23 cellular contexts compared by ENCODE assay signal in the genomic region with DNA sequence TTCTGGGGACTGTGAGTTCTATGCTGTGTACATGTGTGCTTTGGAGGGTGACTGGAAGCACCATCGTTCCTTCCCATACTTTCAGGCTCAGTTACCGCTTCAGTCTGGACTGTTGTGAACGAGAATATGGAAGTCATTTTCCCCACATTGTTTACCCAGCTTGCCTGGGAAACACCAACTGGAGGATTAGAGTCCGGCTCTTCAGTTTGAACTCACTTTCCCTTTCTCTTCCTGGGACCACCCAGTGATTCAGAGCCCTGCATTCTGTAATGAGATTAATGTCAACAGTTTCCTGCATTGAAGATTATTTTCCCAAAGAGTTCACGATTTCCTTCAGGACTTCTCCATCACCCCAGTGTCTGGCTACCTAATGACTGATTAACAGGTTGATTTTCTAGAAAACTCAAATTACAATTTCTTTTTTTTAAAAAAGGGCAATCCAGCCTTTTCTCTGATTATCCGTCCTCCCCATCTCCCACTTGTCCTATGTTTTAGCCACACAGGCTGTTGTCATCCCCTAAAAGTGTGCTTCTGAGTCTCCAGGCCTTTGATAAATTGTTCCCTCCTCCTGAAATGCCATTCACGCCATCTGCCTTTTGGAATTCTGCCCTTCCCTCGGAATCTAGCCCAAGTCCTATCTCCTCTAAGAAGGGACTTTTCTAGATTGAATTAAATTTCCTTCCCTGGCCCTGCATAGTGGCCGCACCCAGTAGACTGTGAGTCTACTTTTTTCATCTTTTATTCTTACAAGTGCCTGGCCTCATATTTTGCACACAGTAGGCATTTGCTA. TPM values are rescaled to one million over a fixed set of nuclear protein-coding genes. Genes with fewer than 3 reads are reported as not detected.
DNase-seq lines count a peak whose midpoint lies in the region; ATAC-seq and TF ChIP-seq lines count a peak whose summit lies in the region.
"Had no signal": no experiment of that assay in that cellular context is flagged by ENCODE, and none has a peak within 500 bp of the region (broad histone marks: within the 10 kb centered on the region; RNA-seq: fewer than 3 reads in every experiment).

No MANE protein-coding gene starts in this region.

- CTCF ChIA-PET in CD8-positive, alpha-beta memory T cell (lab: Charles Lee) = no interaction called here

- no peak overlapping the region for H2AFZ ChIP-seq in osteoblast (ENCODE audit: low read length)

- no peaks in the 10 kb centered on the region for H4K20me1 ChIP-seq in osteoblast (ENCODE audit: insufficient read depth, low read length)

- no peak overlapping the region for H3K27ac ChIP-seq in CD8-positive, alpha-beta memory T cell (ENCODE audit: low read depth, low read length)
- H3K27ac ChIP-seq in osteoblast (ENCODE audit: low read depth, low read length) = no peak overlapping the region
- H3K27ac ChIP-seq: C4-2B, coronary artery, ovary, suprapubic skin had no signal

- peak overlapping the region; percentile 42 for H3K4me3 Mint-ChIP-seq in activated CD4-positive, alpha-beta T cell treated with anti-CD3 and anti-CD28 coated beads, Interleukin-2, amount 10 ng/mL, durations not matched to agents 24 days and 14 days
- peak overlapping the region in 4 of 7 donors; percentile 47 to 66 (median 58) for H3K4me3 Mint-ChIP-seq in CD8-positive, alpha-beta memory T cell
- peak overlapping the region; percentile 73 for H3K4me3 Mint-ChIP-seq in activated T-helper 17 cell treated with anti-CD3 and anti-CD28 coated beads, Interleukin-2, amount 50 U/mL, for 72 hours
- H3K4me3 Mint-ChIP-seq in natural killer cell = peak overlapping the region; percentile 40
- H3K4me3 Mint-ChIP-seq: endodermal cell had no signal

- peaks cover 37% of the 10 kb centered on the region for H3K4me1 Mint-ChIP-seq in activated CD4-positive, alpha-beta T cell treated with anti-CD3 and anti-CD28 coated beads, Interleukin-2, amount 10 ng/mL, durations not matched to agents 24 days and 14 days
- H3K4me1 Mint-ChIP-seq in CD8-positive, alpha-beta memory T cell = peaks cover 34 to 52% (median 42%) of the 10 kb centered on the region in 3 donors
- peaks cover 27% of the 10 kb centered on the region for H3K4me1 Mint-ChIP-seq in activated T-helper 17 cell treated with anti-CD3 and anti-CD28 coated beads, Interleukin-2, amount 50 U/mL, for 72 hours
- H3K4me1 Mint-ChIP-seq in natural killer cell = peaks cover 24 to 29% of the 10 kb centered on the region in 2 donors

- no peaks in the 10 kb centered on the region for H3K27me3 Mint-ChIP-seq in activated CD4-positive, alpha-beta T cell treated with anti-CD3 and anti-CD28 coated beads, Interleukin-2, amount 10 ng/mL, durations not matched to agents 24 days and 14 days
- H3K27me3 Mint-ChIP-seq in CD8-positive, alpha-beta memory T cell = peaks cover 0 to 3% of the 10 kb centered on the region in 2 donors
- H3K27me3 Mint-ChIP-seq in activated T-helper 17 cell treated with anti-CD3 and anti-CD28 coated beads, Interleukin-2, amount 50 U/mL, for 72 hours = no peaks in the 10 kb centered on the region
- no peaks in the 10 kb centered on the region for H3K27me3 Mint-ChIP-seq in natural killer cell (ENCODE audit: low read depth in 2 of 2)

- DNase-seq in activated CD4-positive, alpha-beta T cell treated with anti-CD3 and anti-CD28 coated beads, Interleukin-2, amount 10 ng/mL, durations not matched to agents 24 days and 14 days = no peak
- DNase-seq in activated CD4-positive, alpha-beta T cell treated with anti-CD3 and anti-CD28 coated beads for 48 hours = no peak
- no peak for DNase-seq in CD8-positive, alpha-beta memory T cell
- DNase-seq in natural killer cell = no peak
- no peak for DNase-seq in osteoblast (ENCODE audit: insufficient read length, low spot score, missing footprints)
- no peak for DNase-seq in GOT3 (lab: John Stamatoyannopoulos, UW)
- DNase-seq: ACHN; activated CD4-positive, alpha-beta T cell treated with anti-CD3 and anti-CD28 coated beads, Interleukin-2, amount 50 U/mL, for 4 hours; amniotic stem cell; endodermal cell; NCI-H2081 treated with DMSO at 0.1 percent for 48 hours; ovary; right cardiac atrium; stimulated activated CD8-positive, alpha-beta memory T cell treated with anti-CD3 and anti-CD28 coated beads, Interleukin-4, amount 100 ng/mL, for 48 hours; T-helper 2 cell had no signal

- no peak for ATAC-seq in activated T-helper 17 cell treated with anti-CD3 and anti-CD28 coated beads, Interleukin-2, amount 50 U/mL, for 72 hours (replicated peaks)
- no peak for ATAC-seq in natural killer cell
- no peak for ATAC-seq in GM21423 (IDR thresholded peaks at IDR 0.05; ENCODE audit: unreplicated experiment)
- ATAC-seq: right cardiac atrium had no signal

- H3K36me3 ChIP-seq in CD8-positive, alpha-beta memory T cell (ENCODE audit: insufficient read depth, low read length) = peaks cover 9% of the 10 kb centered on the region
- no peaks in the 10 kb centered on the region for H3K36me3 ChIP-seq in osteoblast (ENCODE audit: insufficient read depth, low read length)
- H3K36me3 ChIP-seq: HAP-1, ovary, suprapubic skin had no signal

- no peak overlapping the region for H3K4me3 ChIP-seq in CD8-positive, alpha-beta memory T cell (ENCODE audit: low read length)
- no peak overlapping the region for H3K4me3 ChIP-seq in osteoblast (ENCODE audit: insufficient read depth, low read length)
- H3K4me3 ChIP-seq: coronary artery, HAP-1, ovary, suprapubic skin had no signal

- no peaks in the 10 kb centered on the region for H3K79me2 ChIP-seq in osteoblast (ENCODE audit: insufficient read depth, low read length)

- POLR2A ChIA-PET in CD8-positive, alpha-beta memory T cell (lab: Charles Lee) = no interaction called here

- peaks cover 3% of the 10 kb centered on the region for H3K9me3 Mint-ChIP-seq in activated CD4-positive, alpha-beta T cell treated with anti-CD3 and anti-CD28 coated beads, Interleukin-2, amount 10 ng/mL, durations not matched to agents 24 days and 14 days
- H3K9me3 Mint-ChIP-seq in CD8-positive, alpha-beta memory T cell = peaks cover 0 to 1% (median 0%) of the 10 kb centered on the region in 5 donors
- H3K9me3 Mint-ChIP-seq in activated T-helper 17 cell treated with anti-CD3 and anti-CD28 coated beads, Interleukin-2, amount 50 U/mL, for 72 hours = no peaks in the 10 kb centered on the region
- H3K9me3 Mint-ChIP-seq in natural killer cell = no peaks in the 10 kb centered on the region

- TF ChIP-seq CTCF in natural killer cell (IDR thresholded peaks at IDR 0.05) (no peak), osteoblast (IDR thresholded peaks at IDR 0.05; ENCODE audit: extremely low read depth, low read depth, low read length) (no peak)

- no peaks in the 10 kb centered on the region for H3K9me3 ChIP-seq in CD8-positive, alpha-beta memory T cell (ENCODE audit: low read length)
- H3K9me3 ChIP-seq in osteoblast (ENCODE audit: low read depth, low read length) = no peaks in the 10 kb centered on the region
- H3K9me3 ChIP-seq: HAP-1, ovary, suprapubic skin had no signal

- H3K4me1 ChIP-seq in CD8-positive, alpha-beta memory T cell (ENCODE audit: insufficient read depth, low read length) = peaks cover 26% of the 10 kb centered on the region
- H3K4me1 ChIP-seq in osteoblast (ENCODE audit: insufficient read depth, low read length) = no peaks in the 10 kb centered on the region
- H3K4me1 ChIP-seq: HAP-1 had no signal

- peaks cover 18% of the 10 kb centered on the region for H3K36me3 Mint-ChIP-seq in activated CD4-positive, alpha-beta T cell treated with anti-CD3 and anti-CD28 coated beads, Interleukin-2, amount 10 ng/mL, durations not matched to agents 24 days and 14 days (ENCODE audit: low read depth)
- peaks cover 11 to 18% (median 14%) of the 10 kb centered on the region in 3 donors for H3K36me3 Mint-ChIP-seq in CD8-positive, alpha-beta memory T cell
- H3K36me3 Mint-ChIP-seq in activated T-helper 17 cell treated with anti-CD3 and anti-CD28 coated beads, Interleukin-2, amount 50 U/mL, for 72 hours (ENCODE audit: low read depth) = peaks cover 24% of the 10 kb centered on the region
- peaks cover 5% of the 10 kb centered on the region for H3K36me3 Mint-ChIP-seq in natural killer cell

- peak overlapping the region; percentile 88 for H3K27ac Mint-ChIP-seq in activated CD4-positive, alpha-beta T cell treated with anti-CD3 and anti-CD28 coated beads, Interleukin-2, amount 10 ng/mL, durations not matched to agents 24 days and 14 days
- H3K27ac Mint-ChIP-seq in CD8-positive, alpha-beta memory T cell = peak overlapping the region in 7 of 8 donors; percentile 6 to 84 (median 70)
- H3K27ac Mint-ChIP-seq in activated T-helper 17 cell treated with anti-CD3 and anti-CD28 coated beads, Interleukin-2, amount 50 U/mL, for 72 hours = no peak overlapping the region
- H3K27ac Mint-ChIP-seq in natural killer cell = peak overlapping the region in 1 of 2 donors; percentile 44
- H3K27ac Mint-ChIP-seq: endodermal cell had no signal

- intact Hi-C loops in activated CD4-positive, alpha-beta T cell treated with anti-CD3 and anti-CD28 coated beads, Interleukin-2, amount 10 ng/mL, durations not matched to agents 24 days and 14 days (cut with micrococcal nuclease) = loop anchor here (10.0 kb wide), 1 partner anchor 927 kb away; no protein-coding TSS in a partner anchor
- intact Hi-C loops in natural killer cell (cut with micrococcal nuclease) = loop anchor here (10.0 kb wide), 1 partner anchor 1903 kb away; no protein-coding TSS in a partner anchor

- H3K4me2 ChIP-seq in osteoblast (ENCODE audit: insufficient read depth, low read length) = no peak overlapping the region

- no peaks in the 10 kb centered on the region for H3K27me3 ChIP-seq in CD8-positive, alpha-beta memory T cell (ENCODE audit: insufficient read depth, low read length, poor library complexity, severe bottlenecking)
- H3K27me3 ChIP-seq in osteoblast (ENCODE audit: insufficient read depth, low read length) = peaks cover 36% of the 10 kb centered on the region
- H3K27me3 ChIP-seq: ovary, suprapubic skin had no signal

RNA-seq across cellular contexts. Expression of gene TAGAP, which starts 3.3 kb away (rescaled TPM):
- total RNA-seq in activated CD4-positive, alpha-beta T cell treated with anti-CD3 and anti-CD28 coated beads, Interleukin-2, amount 10 ng/mL, durations not matched to agents 24 days and 14 days = 183 and 187 TPM in 2 replicates
- total RNA-seq in CD8-positive, alpha-beta memory T cell = 100 to 1,000 TPM; 140 to 145 TPM
- polyA plus RNA-seq in CD8-positive, alpha-beta memory T cell = 193 TPM
- total RNA-seq in activated T-helper 17 cell treated with anti-CD3 and anti-CD28 coated beads, Interleukin-2, amount 50 U/mL, for 72 hours = 10 to 100 TPM; 11.7 to 80.7 TPM
- total RNA-seq in natural killer cell = 100 to 1,000 TPM; 139 to 291 (median 178) TPM
- total RNA-seq in osteoblast = not detected in 2 replicates
- total RNA-seq: fibroblast of lung, lung microvascular endothelial cell had no signal
- polyA plus RNA-seq: fibroblast of lung had no signal

RNA-seq across cellular contexts. Expression of gene RSPH3, which starts 48.1 kb away (rescaled TPM):
- total RNA-seq in activated CD4-positive, alpha-beta T cell treated with anti-CD3 and anti-CD28 coated beads, Interleukin-2, amount 10 ng/mL, durations not matched to agents 24 days and 14 days = 4.7 and 5.1 TPM in 2 replicates
- total RNA-seq in CD8-positive, alpha-beta memory T cell = 1 to 10 TPM; 4.2 to 4.4 TPM
- polyA plus RNA-seq in CD8-positive, alpha-beta memory T cell = 3.3 TPM
- 10 to 100 TPM in 1 of 2 donors, 1 to 10 TPM in 1; 2.4 to 15.9 TPM for total RNA-seq in activated T-helper 17 cell treated with anti-CD3 and anti-CD28 coated beads, Interleukin-2, amount 50 U/mL, for 72 hours
- 1 to 10 TPM; 1.5 to 2.9 (median 2.4) TPM for total RNA-seq in natural killer cell
- 8.3 and 10.3 TPM in 2 replicates for total RNA-seq in osteoblast

Comparison
In these comparisons a context has a peak if more than half of its experiments do, and no peak if none do; other contexts are left out.
1. RNA of gene TAGAP, which starts 3.3 kb away (total RNA-seq): 183 to 187 TPM in activated CD4-positive, alpha-beta T cell treated with anti-CD3 and anti-CD28 coated beads, Interleukin-2, amount 10 ng/mL, durations not matched to agents 24 days and 14 days, 139 to 291 TPM in natural killer cell, 140 to 145 TPM in CD8-positive, alpha-beta memory T cell and 11.7 to 80.7 TPM in activated T-helper 17 cell treated with anti-CD3 and anti-CD28 coated beads, Interleukin-2, amount 50 U/mL, for 72 hours; not detected in osteoblast; every median in the first group is over 10 times any median in the second.
2. Peak in every context shown above with its lines, with median percentiles within 50 percentile points of each other: H3K4me3 Mint-ChIP-seq.